ENCODE assay signal across 2 cellular contexts in genomic region chr12:124478985-124479645, GRCh38.
TF ChIP-seq lines count a peak whose summit lies in the region.

No MANE protein-coding gene starts in this region.

TF ChIP-seq in WTC11, 78 proteins besides CTCF, POLR2A, EP300 and RAD21:
- TF ChIP-seq ZBTB43 (CRISPR knock-in tag; IDR thresholded peaks at IDR 0.05) (peak; percentile 63; the same call in 1 of the 2 replicates), ZNF138 (CRISPR knock-in tag; conservative IDR thresholded peaks at IDR 0.05) (no peak)

TF ChIP-seq in SK-N-SH, 30 proteins besides CTCF, POLR2A, EP300 and RAD21 (continued from another document):
- TF ChIP-seq PBX3 (IDR thresholded peaks at IDR 0.05) (no peak), MXI1 (IDR thresholded peaks at IDR 0.05; ENCODE audit: low read depth, low read length) (no peak), TEAD4 (IDR thresholded peaks at IDR 0.05; ENCODE audit: borderline replicate concordance, insufficient read depth) (no peak), JUND (IDR thresholded peaks at IDR 0.05) (no peak), FOXM1 (IDR thresholded peaks at IDR 0.05; ENCODE audit: low read depth) (no peak), GATA2 (CRISPR knock-in tag; IDR thresholded peaks at IDR 0.05) (no peak), RXRA (IDR thresholded peaks at IDR 0.05; ENCODE audit: borderline replicate concordance, low read depth) (no peak), NRF1 (IDR thresholded peaks at IDR 0.05; ENCODE audit: low read depth, low read length) (no peak), YY1 (IDR thresholded peaks at IDR 0.05; ENCODE audit: low read depth) (no peak), RFX5 (IDR thresholded peaks at IDR 0.05; ENCODE audit: low read length) (no peak), TCF12 (IDR thresholded peaks at IDR 0.05) (no peak), MEF2A (IDR thresholded peaks at IDR 0.05; ENCODE audit: borderline replicate concordance, low read depth) (no peak), FOSL2 (IDR thresholded peaks at IDR 0.05; ENCODE audit: borderline replicate concordance, low read depth) (no peak), USF1 (IDR thresholded peaks at IDR 0.05; ENCODE audit: borderline replicate concordance, low read depth) (no peak)
